14 cellular contexts compared by ENCODE assay signal in genomic region chr2:18426174-18426573, GRCh38.
DNase-seq lines count a peak whose midpoint lies in the region; ATAC-seq and TF ChIP-seq lines count a peak whose summit lies in the region.
"Had no signal": no experiment of that assay in that cellular context is flagged by ENCODE, and none has a peak within 500 bp of the region (broad histone marks: within the 10 kb centered on the region; RNA-seq: fewer than 3 reads in every experiment).

No MANE protein-coding gene starts in this region.

- no peak for TF ChIP-seq CTCF in ascending aorta (IDR thresholded peaks at IDR 0.05)

- no peaks in the 10 kb centered on the region for H3K36me3 ChIP-seq in ascending aorta

- no peak for ATAC-seq in HG03139 (IDR thresholded peaks at IDR 0.05; ENCODE audit: unreplicated experiment)
- no peak for ATAC-seq in GM18909 (IDR thresholded peaks at IDR 0.05; ENCODE audit: poor library complexity, unreplicated experiment)

- H3K27ac ChIP-seq in ascending aorta: peak overlapping the region; percentile 51 to 63
- H3K27ac ChIP-seq: GM23248 had no signal

- no peaks in the 10 kb centered on the region for H3K9me3 ChIP-seq in ascending aorta
- H3K9me3 ChIP-seq: Caco-2 had no signal

- intact Hi-C loops in ascending aorta (cut with DNase I): no loop called here

- peaks cover 0 to 7% of the 10 kb centered on the region in 2 donors for H3K4me1 ChIP-seq in ascending aorta
- H3K4me1 ChIP-seq: Caco-2 had no signal

- no peak overlapping the region for H3K4me3 ChIP-seq in ascending aorta
- H3K4me3 ChIP-seq: GM23248 had no signal

- no peaks in the 10 kb centered on the region for H3K27me3 ChIP-seq in ascending aorta

- DNase-seq in COLO829 (ENCODE audit: low spot score) (peak; percentile 8), NCI-H226 (peak; percentile 59), ascending aorta (ENCODE audit: low spot score in 2 of 2) (no peak), nucleus accumbens (lab: John Stamatoyannopoulos, UW) (no peak)
- DNase-seq: C1 segment of cervical spinal cord; Caco-2; CD4-positive, alpha-beta memory T cell; DMS153; DND-41; GM23248; H7; HCEC 1CT had no signal

Comparison
In these comparisons a context has a peak if more than half of its experiments do, and no peak if none do; other contexts are left out.
1. DNase-seq: peak in COLO829 (single experiment) and NCI-H226 (single experiment); none in ascending aorta (0 of 2) and nucleus accumbens (0 of 56).